In genomic region chr2:70019096-70019495, GRCh38 we compare ENCODE assay signal across 19 cellular contexts.
"Had no signal": no experiment of that assay in that cellular context is flagged by ENCODE, and none has a peak within 500 bp of the region (broad histone marks: within the 10 kb centered on the region; RNA-seq: fewer than 3 reads in every experiment).

No MANE protein-coding gene starts in this region.

- H3K9me3 Mint-ChIP-seq: stimulated activated naive CD8-positive, alpha-beta T cell treated with anti-CD3 and anti-CD28 coated beads, Interleukin-15, Interleukin-2, amounts not matched to agents 100 ng/mL and 50 ng/mL, for 24 hours had no signal

- H3K27ac Mint-ChIP-seq: activated naive CD8-positive, alpha-beta T cell treated with anti-CD3 and anti-CD28 coated beads, Interleukin-2, amount 10 ng/mL, durations not matched to agents 7 days and 5 days; mesothelial cell of epicardium; stimulated activated naive CD8-positive, alpha-beta T cell treated with anti-CD3 and anti-CD28 coated beads, Interleukin-15, Interleukin-2, amounts not matched to agents 100 ng/mL and 50 ng/mL, for 24 hours had no signal

- H3K4me3 Mint-ChIP-seq: activated CD4-positive, alpha-beta T cell treated with anti-CD3 and anti-CD28 coated beads, Interleukin-2, amount 10 ng/mL, durations not matched to agents 24 days and 14 days; activated naive CD8-positive, alpha-beta T cell treated with anti-CD3 and anti-CD28 coated beads, Interleukin-2, amount 10 ng/mL, durations not matched to agents 7 days and 5 days; mesothelial cell of epicardium; stimulated activated naive CD8-positive, alpha-beta T cell treated with anti-CD3 and anti-CD28 coated beads, Interleukin-15, Interleukin-2, amounts not matched to agents 100 ng/mL and 50 ng/mL, for 24 hours had no signal

- H3K27me3 ChIP-seq: tibial nerve, vagina had no signal

- H3K27ac ChIP-seq: tibial nerve, vagina had no signal

- H3K4me1 Mint-ChIP-seq: mesothelial cell of epicardium had no signal

- H3K4me3 ChIP-seq: tibial nerve, vagina had no signal

- DNase-seq: activated CD4-positive, alpha-beta T cell treated with anti-CD3 and anti-CD28 coated beads, Interleukin-2, amount 10 ng/mL, durations not matched to agents 24 days and 14 days; activated CD8-positive, alpha-beta memory T cell treated with anti-CD3 and anti-CD28 coated beads, Interleukin-2, amount 50 U/mL, for 4 hours; activated naive CD8-positive, alpha-beta T cell treated with anti-CD3 and anti-CD28 coated beads, Interleukin-2, amount 10 ng/mL, durations not matched to agents 7 days and 5 days; activated T-cell treated with anti-CD3 and anti-CD28 coated beads, Interleukin-2, amount 50 U/mL, for 48 hours; amygdala; foreskin melanocyte; glutamatergic neuron; hippocampal formation; islet precursor cell; left colon; retina; stimulated activated CD4-positive, alpha-beta T cell treated with anti-CD3 and anti-CD28 coated beads, Interleukin-12 subunit alpha, Interleukin-12 subunit beta, amount 100 ng/mL, for 4 hours; stimulated activated CD4-positive, alpha-beta T cell treated with anti-CD3 and anti-CD28 coated beads, Interleukin-2, amount 100 ng/mL, for 24 hours; SW 1271; T-helper 9 cell had no signal

- H3K27me3 Mint-ChIP-seq: activated CD4-positive, alpha-beta T cell treated with anti-CD3 and anti-CD28 coated beads, Interleukin-2, amount 10 ng/mL, durations not matched to agents 24 days and 14 days; activated naive CD8-positive, alpha-beta T cell treated with anti-CD3 and anti-CD28 coated beads, Interleukin-2, amount 10 ng/mL, durations not matched to agents 7 days and 5 days; stimulated activated naive CD8-positive, alpha-beta T cell treated with anti-CD3 and anti-CD28 coated beads, Interleukin-15, Interleukin-2, amounts not matched to agents 100 ng/mL and 50 ng/mL, for 24 hours had no signal

- ATAC-seq: left colon had no signal
